In the genomic region with DNA sequence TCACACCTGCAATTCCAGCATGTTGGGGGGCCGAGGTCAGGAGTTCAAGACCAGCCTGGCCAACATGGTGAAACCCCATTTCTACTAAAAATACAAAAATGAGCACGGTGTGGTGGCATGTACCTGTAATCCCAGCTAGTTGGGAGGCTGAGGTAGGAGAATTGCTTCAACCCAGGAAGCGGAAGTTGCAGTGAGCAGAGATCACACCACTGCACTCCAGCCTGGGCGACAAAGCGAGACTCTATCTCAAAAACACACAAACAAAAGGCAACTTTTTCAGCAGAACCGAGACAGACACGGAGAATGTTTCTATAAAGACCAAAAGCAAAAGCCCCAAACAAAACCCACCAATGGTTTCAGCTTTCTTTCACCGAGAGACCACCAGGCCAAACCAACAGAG, we compare ENCODE assay signal across 1 cellular context. TPM values are rescaled to one million over a fixed set of nuclear protein-coding genes. Genes with fewer than 3 reads are reported as not detected.
"Had no signal": no experiment of that assay in that cellular context is flagged by ENCODE, and none has a peak within 500 bp of the region (broad histone marks: within the 10 kb centered on the region; RNA-seq: fewer than 3 reads in every experiment).

No MANE protein-coding gene starts in this region.

RNA-seq across cellular contexts. Expression of a gene that starts 44.9 kb away (rescaled TPM):
- total RNA-seq: ascending aorta had no signal
